In genomic region chr16:8855051-8855786, GRCh38 we compare ENCODE assay signal across 17 cellular contexts. TPM values are rescaled to one million over a fixed set of nuclear protein-coding genes. Genes with fewer than 3 reads are reported as not detected.
DNase-seq lines count a peak whose midpoint lies in the region; ATAC-seq and TF ChIP-seq lines count a peak whose summit lies in the region.
"Had no signal": no experiment of that assay in that cellular context is flagged by ENCODE, and none has a peak within 500 bp of the region (broad histone marks: within the 10 kb centered on the region; RNA-seq: fewer than 3 reads in every experiment).

No MANE protein-coding gene starts in this region.

- no TSS peak for BruUV-seq in MCF 10A (replicated peaks; lab: Mats Ljungman, UMichigan)

- H3K4me2 ChIP-seq in SU-DHL-6 (ENCODE audit: low read depth, low read length, poor library complexity, severe bottlenecking): no peak overlapping the region

- no peak overlapping the region for H3K4me3 ChIP-seq in breast epithelium
- H3K4me3 ChIP-seq in SU-DHL-6 (ENCODE audit: insufficient read depth, low read length, poor library complexity, severe bottlenecking): no peak overlapping the region
- H3K4me3 ChIP-seq in stomach: no peak overlapping the region
- H3K4me3 ChIP-seq: suprapubic skin had no signal

- no peak overlapping the region for H2AFZ ChIP-seq in SU-DHL-6 (ENCODE audit: low read depth, low read length, severe bottlenecking)

- intact Hi-C loops in MCF 10A (cut with micrococcal nuclease) (no loop called here), breast epithelium (cut with DNase I; ENCODE audit: low total_unique reads) (no loop called here), stomach (cut with DNase I; ENCODE audit: low total_unique reads) (no loop called here)

- no peak overlapping the region for H3K9ac ChIP-seq in SU-DHL-6 (ENCODE audit: low read length)

- no peaks in the 10 kb centered on the region for H4K20me1 ChIP-seq in SU-DHL-6 (ENCODE audit: low read depth, low read length)

- peaks cover 13% of the 10 kb centered on the region for H3K4me1 Mint-ChIP-seq in MCF 10A (ENCODE audit: insufficient read depth, unreplicated experiment)

- CTCF ChIA-PET in MCF 10A (lab: Yijun Ruan, JAX): interaction anchor here (1.3 to 5.9 kb wide), 2 partner anchors 25 to 153 kb away, joined by 3 to 31 read pairs; partner anchors contain the start of gene LITAFD

- TF ChIP-seq EP300 in stomach (IDR thresholded peaks at IDR 0.05): no peak

- no peak for DNase-seq in MCF 10A (ENCODE audit: unreplicated experiment)
- no peak for DNase-seq in breast epithelium (ENCODE audit: low spot score in 2 of 2)
- no peak for DNase-seq in foreskin keratinocyte
- no peak for DNase-seq in stomach
- DNase-seq in GF-D8 (lab: John Stamatoyannopoulos, UW): no peak
- DNase-seq in effector CD4-positive, alpha-beta T cell: no peak
- DNase-seq: CD4-positive, CD25-positive, alpha-beta regulatory T cell; stimulated activated CD4-positive, alpha-beta T cell treated with anti-CD3 and anti-CD28 coated beads, Interleukin-12 subunit alpha, Interleukin-12 subunit beta, amount 100 ng/mL, for 4 hours had no signal

- peak; percentile 23 for TF ChIP-seq CTCF in MCF 10A (IDR thresholded peaks at IDR 0.05; ENCODE audit: unreplicated experiment)
- TF ChIP-seq CTCF in breast epithelium (IDR thresholded peaks at IDR 0.05): no peak
- peak; percentile 17 for TF ChIP-seq CTCF in SU-DHL-6 (IDR thresholded peaks at IDR 0.05; ENCODE audit: insufficient read depth, low read length, poor library complexity, severe bottlenecking)
- TF ChIP-seq CTCF in foreskin keratinocyte (conservative IDR thresholded peaks at IDR 0.05): peak; percentile 50
- no peak for TF ChIP-seq CTCF in stomach (IDR thresholded peaks at IDR 0.05)

- peaks cover 5% of the 10 kb centered on the region; the same call in 1 of the 2 replicates for H3K79me2 ChIP-seq in SU-DHL-6 (ENCODE audit: insufficient read depth, low read length)

- H3K9me3 Mint-ChIP-seq in MCF 10A (ENCODE audit: unreplicated experiment): no peaks in the 10 kb centered on the region
- H3K9me3 Mint-ChIP-seq: activated naive CD4-positive, alpha-beta T cell treated with anti-CD3 and anti-CD28 coated beads, Interleukin-2, amount 50 U/mL, for 24 hours; CD4-positive, CD25-positive, alpha-beta regulatory T cell had no signal

- no peaks in the 10 kb centered on the region for H3K9me3 ChIP-seq in breast epithelium
- H3K9me3 ChIP-seq in SU-DHL-6 (ENCODE audit: insufficient read depth, low read length): no peaks in the 10 kb centered on the region
- H3K9me3 ChIP-seq in stomach: no peaks in the 10 kb centered on the region
- H3K9me3 ChIP-seq: suprapubic skin had no signal

- H3K27me3 ChIP-seq in breast epithelium (no peaks in the 10 kb centered on the region), SU-DHL-6 (ENCODE audit: low read length) (no peaks in the 10 kb centered on the region), foreskin keratinocyte (no peaks in the 10 kb centered on the region), stomach (no peaks in the 10 kb centered on the region)
- H3K27me3 ChIP-seq: suprapubic skin had no signal

- H3F3A ChIP-seq in SU-DHL-6 (ENCODE audit: insufficient read depth): peaks cover 10% of the 10 kb centered on the region; the same call in 1 of the 2 replicates

- H3K4me3 Mint-ChIP-seq in MCF 10A (ENCODE audit: unreplicated experiment): no peak overlapping the region
- H3K4me3 Mint-ChIP-seq: activated naive CD4-positive, alpha-beta T cell treated with anti-CD3 and anti-CD28 coated beads, Interleukin-2, amount 50 U/mL, for 24 hours; CD4-positive, CD25-positive, alpha-beta regulatory T cell had no signal

- no peaks in the 10 kb centered on the region for H3K9me2 ChIP-seq in SU-DHL-6 (replicated peaks; ENCODE audit: insufficient read depth, low read length)

- TF ChIP-seq POLR2A in breast epithelium (IDR thresholded peaks at IDR 0.05): no peak
- TF ChIP-seq POLR2A in stomach (IDR thresholded peaks at IDR 0.05): no peak

- H3K36me3 ChIP-seq in breast epithelium (no peaks in the 10 kb centered on the region), SU-DHL-6 (ENCODE audit: low read length) (no peaks in the 10 kb centered on the region; the same call in 1 of the 2 replicates), stomach (peaks cover 54 to 87% (median 84%) of the 10 kb centered on the region in 4 donors)

- H3K27ac ChIP-seq in breast epithelium (peak overlapping the region in 1 of 2 donors; percentile 26), SU-DHL-6 (ENCODE audit: low read depth, low read length) (no peak overlapping the region), foreskin keratinocyte (no peak overlapping the region), stomach (peak overlapping the region in 3 of 5 donors; percentile 11 to 33 (median 29))
- H3K27ac ChIP-seq: HL-60, suprapubic skin had no signal

- ATAC-seq in foreskin keratinocyte: no peak
- no peak for ATAC-seq in HG03469 (IDR thresholded peaks at IDR 0.05; ENCODE audit: unreplicated experiment)

- H3K4me1 ChIP-seq in breast epithelium (no peaks in the 10 kb centered on the region), foreskin keratinocyte (peaks cover 1% of the 10 kb centered on the region), stomach (peaks cover 15 to 42% (median 31%) of the 10 kb centered on the region in 4 donors)

- no peak overlapping the region for H3K27ac Mint-ChIP-seq in MCF 10A (ENCODE audit: low read depth, unreplicated experiment)
- H3K27ac Mint-ChIP-seq: activated naive CD4-positive, alpha-beta T cell treated with anti-CD3 and anti-CD28 coated beads, Interleukin-2, amount 50 U/mL, for 24 hours; CD4-positive, CD25-positive, alpha-beta regulatory T cell had no signal

- 90 to 94% (median 92%) methylated on average over 10 to 11 of the region's 11 CpGs for WGBS in stomach, 5 donors

- peaks cover 63% of the 10 kb centered on the region for H3K36me3 Mint-ChIP-seq in MCF 10A (ENCODE audit: insufficient read depth, unreplicated experiment)

- no peaks in the 10 kb centered on the region for H3K27me3 Mint-ChIP-seq in MCF 10A (ENCODE audit: insufficient read depth, unreplicated experiment)
- H3K27me3 Mint-ChIP-seq: activated naive CD4-positive, alpha-beta T cell treated with anti-CD3 and anti-CD28 coated beads, Interleukin-2, amount 50 U/mL, for 24 hours; CD4-positive, CD25-positive, alpha-beta regulatory T cell had no signal

- POLR2A ChIA-PET in MCF 10A (lab: Yijun Ruan, JAX): interaction anchor here (0.7 to 1.5 kb wide), 3 partner anchors 9 to 16 kb away, joined by 4 to 9 read pairs (median 5); partner anchors contain the start of gene CARHSP1

RNA-seq across cellular contexts. Expression of gene CARHSP1, which starts 13.6 kb away (rescaled TPM):
- total RNA-seq in MCF 10A (2022): 23.9 and 27.8 TPM in 2 replicates
- 100 to 1,000 TPM in 1 of 3 donors, 10 to 100 TPM in 2; 58.6 to 126 (median 83.9) TPM for total RNA-seq in breast epithelium
- 209 and 212 TPM in 2 replicates for total RNA-seq in foreskin keratinocyte
- polyA plus RNA-seq in foreskin keratinocyte: 285 and 287 TPM in 2 replicates
- 10 to 100 TPM in 4 of 5 donors, 1 to 10 TPM in 1; 2.0 to 78.6 (median 36.4) TPM for total RNA-seq in stomach
- 100 to 1,000 TPM in 2 of 3 donors, 10 to 100 TPM in 1; 95.5 to 190 (median 149) TPM for polyA plus RNA-seq in stomach

RNA-seq across cellular contexts. Expression of gene LITAFD, which starts 26.9 kb away (rescaled TPM):
- total RNA-seq in MCF 10A (2022): not detected in 2 replicates
- not detected for total RNA-seq in breast epithelium
- total RNA-seq in foreskin keratinocyte: not detected in 2 replicates
- polyA plus RNA-seq in foreskin keratinocyte: not detected in 2 replicates
- not detected for total RNA-seq in stomach
- not detected for polyA plus RNA-seq in stomach
- total RNA-seq: CD4-positive, CD25-positive, alpha-beta regulatory T cell; fibroblast of lung; H4; lung microvascular endothelial cell; suprapubic skin; T-helper 1 cell treated with Interleukin-12 subunit alpha and Interleukin-12 subunit beta and Interleukin-4 antibody, amounts not matched to agents 30 ng/mL and 1 ng/mL, for 36 hours had no signal
- polyA plus RNA-seq: CD4-positive, CD25-positive, alpha-beta regulatory T cell; fibroblast of lung had no signal

RNA-seq across cellular contexts. Expression of gene PMM2, which starts 57.6 kb away (rescaled TPM):
- total RNA-seq in MCF 10A (2022) (59.4 and 60.6 TPM in 2 replicates), breast epithelium (10 to 100 TPM; 21.4 to 36.4 (median 33.8) TPM), foreskin keratinocyte (52.5 and 56.2 TPM in 2 replicates), stomach (10 to 100 TPM; 36.8 to 89.3 (median 51.8) TPM)
- polyA plus RNA-seq in foreskin keratinocyte (44.5 and 45.2 TPM in 2 replicates), stomach (10 to 100 TPM; 15.1 to 27.2 (median 16.8) TPM)

RNA-seq across cellular contexts. Expression of gene TMEM186, which starts 57.8 kb away (rescaled TPM):
- 12.9 and 13.9 TPM in 2 replicates for total RNA-seq in MCF 10A (2022)
- 1 to 10 TPM; 7.2 to 9.4 (median 7.5) TPM for total RNA-seq in breast epithelium
- total RNA-seq in foreskin keratinocyte: 7.4 and 7.7 TPM in 2 replicates
- polyA plus RNA-seq in foreskin keratinocyte: 9.3 and 11.0 TPM in 2 replicates
- total RNA-seq in stomach: 10 to 100 TPM in 1 of 5 donors, 1 to 10 TPM in 3, not detected in 1; 5.3 to 12.9 (median 8.1) TPM
- 10 to 100 TPM in 1 of 3 donors, 1 to 10 TPM in 2; 5.3 to 10.4 (median 6.3) TPM for polyA plus RNA-seq in stomach

Comparison
In these comparisons a context has a peak if more than half of its experiments do, and no peak if none do; other contexts are left out.
1. CTCF ChIP-seq: peak in MCF 10A (single experiment), SU-DHL-6 (single experiment) and foreskin keratinocyte (single experiment); none in breast epithelium (0 of 3) and stomach (0 of 7).
2. H3K27ac ChIP-seq: peak in stomach (3 of 5); none in SU-DHL-6 (single experiment) and foreskin keratinocyte (single experiment).